Comparison of ENCODE assay signal across 10 cellular contexts in the genomic region with DNA sequence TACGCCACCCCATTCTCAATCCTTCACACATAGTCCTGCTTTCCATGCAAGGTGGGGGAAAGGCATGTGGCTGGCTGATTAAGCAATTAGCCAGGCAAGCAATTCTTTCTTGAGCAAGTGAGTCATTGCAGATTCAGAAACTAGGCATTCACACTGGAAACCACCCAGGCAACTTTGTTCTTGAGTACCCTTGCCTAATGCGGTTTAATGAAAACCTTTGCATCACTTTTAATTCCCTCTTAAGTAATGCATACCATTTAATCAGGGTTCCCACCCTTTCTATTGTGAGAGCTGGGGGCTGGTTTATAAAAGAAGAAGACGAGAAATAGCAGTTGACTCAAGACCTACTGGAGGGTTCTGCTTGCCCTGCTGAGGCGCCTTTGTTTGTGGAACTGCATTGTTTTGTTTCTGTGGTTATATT. TPM values are rescaled to one million over a fixed set of nuclear protein-coding genes. Genes with fewer than 3 reads are reported as not detected.
DNase-seq lines count a peak whose midpoint lies in the region; ATAC-seq and TF ChIP-seq lines count a peak whose summit lies in the region.
"Had no signal": no experiment of that assay in that cellular context is flagged by ENCODE, and none has a peak within 500 bp of the region (broad histone marks: within the 10 kb centered on the region; RNA-seq: fewer than 3 reads in every experiment).

No MANE protein-coding gene starts in this region.

- H3K4me3 ChIP-seq in esophagus squamous epithelium = no peak overlapping the region
- H3K4me3 ChIP-seq in retinal pigment epithelial cell (ENCODE audit: low read length) = no peak overlapping the region
- H3K4me3 ChIP-seq in coronary artery = no peak overlapping the region
- H3K4me3 ChIP-seq: pancreas had no signal

- H3K9me3 ChIP-seq in esophagus squamous epithelium = no peaks in the 10 kb centered on the region
- H3K9me3 ChIP-seq: pancreas had no signal

- H3K27ac ChIP-seq in esophagus squamous epithelium (peak overlapping the region; percentile 55 to 77 (median 74)), coronary artery (no peak overlapping the region)
- H3K27ac ChIP-seq: pancreas had no signal

- no peak for TF ChIP-seq POLR2A in esophagus squamous epithelium (IDR thresholded peaks at IDR 0.05)

- no peaks in the 10 kb centered on the region for H3K27me3 ChIP-seq in esophagus squamous epithelium
- H3K27me3 ChIP-seq: pancreas had no signal

- DNase-seq in HK-2 (ENCODE audit: unreplicated experiment) = peak; percentile 36
- DNase-seq in RKO (ENCODE audit: low spot score) = peak; percentile 23
- no peak for DNase-seq in esophagus squamous epithelium (lab: John Stamatoyannopoulos, UW)
- DNase-seq in retinal pigment epithelial cell (ENCODE audit: low read depth) = peak; percentile 100
- DNase-seq in coronary artery (ENCODE audit: low spot score) = no peak
- no peak for DNase-seq in hippocampal formation (lab: John Stamatoyannopoulos, UW)
- DNase-seq: activated CD4-positive, alpha-beta T cell treated with anti-CD3 and anti-CD28 coated beads, Interleukin-2, amount 10 ng/mL, durations not matched to agents 7 days and 5 days; NCI-H526 treated with DMSO at 0.1 percent for 48 hours; pancreas had no signal

- TF ChIP-seq CTCF in esophagus squamous epithelium (IDR thresholded peaks at IDR 0.05) (no peak), retinal pigment epithelial cell (conservative IDR thresholded peaks at IDR 0.05; ENCODE audit: low read depth, low read length) (no peak), coronary artery (IDR thresholded peaks at IDR 0.05) (no peak)

- no peaks in the 10 kb centered on the region for H3K36me3 ChIP-seq in esophagus squamous epithelium
- H3K36me3 ChIP-seq: pancreas had no signal

- ATAC-seq in GM19455 (IDR thresholded peaks at IDR 0.05; ENCODE audit: unreplicated experiment) = no peak

- intact Hi-C loops in esophagus squamous epithelium (cut with DNase I) = no loop called here

- 24 to 26% methylated on average over 4 of the region's 4 CpGs for WGBS in esophagus squamous epithelium, 2 donors

- peaks cover 7 to 50% (median 17%) of the 10 kb centered on the region in 3 donors for H3K4me1 ChIP-seq in esophagus squamous epithelium
- H3K4me1 ChIP-seq: pancreas had no signal

RNA-seq across cellular contexts. Expression of gene TSHZ2, which starts 49.0 kb away (rescaled TPM):
- 10 to 100 TPM in 3 of 4 donors, 1 to 10 TPM in 1; 4.7 to 22.0 (median 12.9) TPM for total RNA-seq in esophagus squamous epithelium

Comparison
In these comparisons a context has a peak if more than half of its experiments do, and no peak if none do; other contexts are left out.
1. DNase-seq: peak in HK-2 (single experiment), RKO (single experiment) and retinal pigment epithelial cell (single experiment); none in esophagus squamous epithelium (single experiment), coronary artery (single experiment) and hippocampal formation (0 of 2).
2. H3K27ac ChIP-seq: peak in esophagus squamous epithelium (4 of 4); none in coronary artery (0 of 2).